In genomic region chr4:190177727-190178605, GRCh38 we compare ENCODE assay signal across 11 cellular contexts. TPM values are rescaled to one million over a fixed set of nuclear protein-coding genes. Genes with fewer than 3 reads are reported as not detected.
DNase-seq lines count a peak whose midpoint lies in the region; ATAC-seq and TF ChIP-seq lines count a peak whose summit lies in the region.
"Not testable (repeated sequence)": the region's sequence is repeated elsewhere in the genome, so short reads cannot be mapped to it uniquely, and the experiment has no call there.
"Had no signal": no experiment of that assay in that cellular context is flagged by ENCODE, and none has a peak within 500 bp of the region (broad histone marks: within the 10 kb centered on the region; RNA-seq: fewer than 3 reads in every experiment).

No MANE protein-coding gene starts in this region.

- not testable (repeated sequence) for H3K4me1 Mint-ChIP-seq in activated CD4-positive, alpha-beta memory T cell treated with anti-CD3 and anti-CD28 coated beads for 36 hours (ENCODE audit: low read depth); activated naive CD4-positive, alpha-beta T cell treated with anti-CD3 and anti-CD28 coated beads, Interleukin-2, amount 10 ng/mL, durations not matched to agents 7 days and 5 days

- in situ Hi-C loops in gastrocnemius medialis (cut with MboI; ENCODE audit: low sequenced_read_pairs in 4 of 4): not testable (repeated sequence)

- not testable (repeated sequence) for H3K27ac ChIP-seq in heart left ventricle, gastrocnemius medialis, uterus

- H3K4me1 ChIP-seq in heart left ventricle; mucosa of descending colon (ENCODE audit: low read depth); gastrocnemius medialis; uterus: not testable (repeated sequence)

- H3K27me3 Mint-ChIP-seq in activated CD4-positive, alpha-beta memory T cell treated with anti-CD3 and anti-CD28 coated beads for 36 hours; activated naive CD4-positive, alpha-beta T cell treated with anti-CD3 and anti-CD28 coated beads, Interleukin-2, amount 10 ng/mL, durations not matched to agents 7 days and 5 days: not testable (repeated sequence)

- not testable (repeated sequence) for H3K36me3 ChIP-seq in heart left ventricle; mucosa of descending colon (ENCODE audit: low read depth); gastrocnemius medialis; uterus

- ATAC-seq in GM21529 (IDR thresholded peaks at IDR 0.05; ENCODE audit: unreplicated experiment) (peak; percentile 36), HG03571 (IDR thresholded peaks at IDR 0.05; ENCODE audit: unreplicated experiment) (peak; percentile 31), heart left ventricle (peak; percentile 42 to 74 (median 52)), mucosa of descending colon (peak; percentile 44), gastrocnemius medialis (peak; percentile 45 to 60)

- TF ChIP-seq POLR2A in heart left ventricle (IDR thresholded peaks at IDR 0.05); gastrocnemius medialis (IDR thresholded peaks at IDR 0.05); uterus (IDR thresholded peaks at IDR 0.05): not testable (repeated sequence)

- WGBS in heart left ventricle, 4 donors: 32 to 47% (median 38%) methylated on average over 4 to 5 of the region's 6 CpGs

- TF ChIP-seq CTCF in heart left ventricle (IDR thresholded peaks at IDR 0.05); mucosa of descending colon (IDR thresholded peaks at IDR 0.05); gastrocnemius medialis (IDR thresholded peaks at IDR 0.05 in 4 of 5, conservative IDR thresholded peaks at IDR 0.05 in 1 of 5); uterus (IDR thresholded peaks at IDR 0.05): not testable (repeated sequence)

- H3K9me3 Mint-ChIP-seq in activated CD4-positive, alpha-beta memory T cell treated with anti-CD3 and anti-CD28 coated beads for 36 hours; activated naive CD4-positive, alpha-beta T cell treated with anti-CD3 and anti-CD28 coated beads, Interleukin-2, amount 10 ng/mL, durations not matched to agents 7 days and 5 days: not testable (repeated sequence)

- intact Hi-C loops in activated CD4-positive, alpha-beta memory T cell treated with anti-CD3 and anti-CD28 coated beads for 36 hours (cut with micrococcal nuclease); heart left ventricle (cut with DNase I); mucosa of descending colon (cut with DNase I, micrococcal nuclease); gastrocnemius medialis (cut with DNase I; ENCODE audit: low total_unique reads); uterus (cut with DNase I; ENCODE audit: low total_unique reads): not testable (repeated sequence)

- not testable (repeated sequence) for H3K36me3 Mint-ChIP-seq in activated CD4-positive, alpha-beta memory T cell treated with anti-CD3 and anti-CD28 coated beads for 36 hours; activated naive CD4-positive, alpha-beta T cell treated with anti-CD3 and anti-CD28 coated beads, Interleukin-2, amount 10 ng/mL, durations not matched to agents 7 days and 5 days

- not testable (repeated sequence) for H3K27me3 ChIP-seq in heart left ventricle, gastrocnemius medialis, uterus

- H3K4me3 ChIP-seq in heart left ventricle, mucosa of descending colon, gastrocnemius medialis, uterus: not testable (repeated sequence)

- H3K27ac Mint-ChIP-seq in activated CD4-positive, alpha-beta memory T cell treated with anti-CD3 and anti-CD28 coated beads for 36 hours; activated naive CD4-positive, alpha-beta T cell treated with anti-CD3 and anti-CD28 coated beads, Interleukin-2, amount 10 ng/mL, durations not matched to agents 7 days and 5 days: not testable (repeated sequence)

- peak; percentile 10 for DNase-seq in activated CD4-positive, alpha-beta memory T cell treated with anti-CD3 and anti-CD28 coated beads for 36 hours
- peak; percentile 20 for DNase-seq in activated naive CD4-positive, alpha-beta T cell treated with anti-CD3 and anti-CD28 coated beads, Interleukin-2, amount 10 ng/mL, durations not matched to agents 7 days and 5 days
- DNase-seq in heart left ventricle (peak in 2 of 5 donors; percentile 19 to 22), mucosa of descending colon (peak in 1 of 3 donors; percentile 9), gastrocnemius medialis (peak in 1 of 2 donors; percentile 6), uterus (peak; percentile 5 to 11)

- CTCF ChIA-PET in activated CD4-positive, alpha-beta memory T cell treated with anti-CD3 and anti-CD28 coated beads for 36 hours (lab: Charles Lee); activated naive CD4-positive, alpha-beta T cell treated with anti-CD3 and anti-CD28 coated beads, Interleukin-2, amount 10 ng/mL, durations not matched to agents 7 days and 5 days (lab: Charles Lee): not testable (repeated sequence)

- not testable (repeated sequence) for H3K9me3 ChIP-seq in heart left ventricle, mucosa of descending colon, gastrocnemius medialis, uterus

- POLR2A ChIA-PET in activated CD4-positive, alpha-beta memory T cell treated with anti-CD3 and anti-CD28 coated beads for 36 hours (lab: Charles Lee): not testable (repeated sequence)

- not testable (repeated sequence) for H3K4me3 Mint-ChIP-seq in activated CD4-positive, alpha-beta memory T cell treated with anti-CD3 and anti-CD28 coated beads for 36 hours; activated naive CD4-positive, alpha-beta T cell treated with anti-CD3 and anti-CD28 coated beads, Interleukin-2, amount 10 ng/mL, durations not matched to agents 7 days and 5 days

RNA-seq across cellular contexts. Expression of gene DUX4, which starts 4.4 kb away (rescaled TPM):
- not detected for total RNA-seq in activated CD4-positive, alpha-beta memory T cell treated with anti-CD3 and anti-CD28 coated beads for 36 hours
- total RNA-seq in heart left ventricle (not detected), mucosa of descending colon (not detected), gastrocnemius medialis (not detected), uterus (not detected)
- not detected for polyA plus RNA-seq in heart left ventricle
- total RNA-seq: esophagus squamous epithelium, H4 had no signal
- polyA plus RNA-seq: immature natural killer cell had no signal
